ENCODE assay signal across 8 cellular contexts in the genomic region with DNA sequence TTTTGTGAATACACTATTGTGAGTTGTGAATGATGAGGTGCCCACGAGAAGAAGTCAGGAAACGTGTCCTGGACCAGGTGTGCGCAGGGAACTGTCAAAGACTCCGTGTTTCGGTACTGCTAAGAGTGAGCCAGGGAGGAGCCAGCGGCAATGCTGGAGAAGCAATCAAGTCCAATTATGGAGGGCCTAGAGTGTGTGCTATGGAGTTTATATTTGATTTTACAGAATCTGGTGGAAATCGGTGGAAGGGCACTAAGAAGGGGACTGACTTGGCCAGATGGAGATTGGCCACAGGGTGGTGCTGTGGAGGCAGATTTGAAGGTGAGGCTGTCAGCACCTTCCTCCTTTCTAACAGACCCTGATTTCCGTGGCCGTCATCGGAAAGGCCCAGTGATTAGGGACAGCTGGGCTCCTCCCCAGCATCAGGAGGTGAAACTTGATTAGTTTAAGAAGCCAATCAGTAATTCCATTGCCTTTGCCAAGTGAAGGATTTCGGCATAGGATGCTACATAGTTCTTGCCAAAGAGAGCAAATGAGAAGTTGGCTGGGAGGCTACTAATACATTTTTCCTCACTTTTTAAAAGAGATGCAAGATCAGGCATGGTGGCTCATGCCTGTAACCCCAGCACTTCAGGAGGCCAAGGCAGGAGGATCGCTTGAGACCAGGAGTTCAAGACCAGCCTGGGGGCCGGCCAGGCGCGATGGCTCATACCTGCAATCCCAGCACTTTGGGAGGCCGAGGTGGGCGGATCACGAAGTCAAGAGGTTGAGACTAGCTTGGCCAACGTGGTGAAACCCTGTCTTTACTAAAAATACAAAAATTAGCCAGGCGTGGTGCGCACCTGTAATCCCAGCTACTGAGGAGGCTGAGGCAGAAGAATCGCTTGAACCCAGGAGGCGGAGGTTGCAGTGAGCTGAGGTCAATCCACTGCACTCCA. TPM values are rescaled to one million over a fixed set of nuclear protein-coding genes. Genes with fewer than 3 reads are reported as not detected.
DNase-seq lines count a peak whose midpoint lies in the region; FAIRE-seq and TF ChIP-seq lines count a peak whose summit lies in the region.

No MANE protein-coding gene starts in this region.

- H2BK12ac ChIP-seq in H1 (ENCODE audit: low read depth, low read length): no peak overlapping the region; the same call in 1 of the 2 replicates

- FAIRE-seq in H1 (lab: Jason Lieb, UNC): peak; percentile 95

- no peak overlapping the region for H4K8ac ChIP-seq in H1 (ENCODE audit: extremely low read depth, insufficient read depth, low read length)

- WGBS in H1 (ENCODE audit: extremely low coverage in 1 of 2, insufficient coverage in 1 of 2, insufficient read length in 1 of 2, insufficient replicate concordance in 2 of 2, low coverage in 1 of 2, low lambda C conversion rate in 2 of 2, missing lambda C conversion rate in 1 of 2), 2 experiments: 72% methylated on average over 23 of the region's 23 CpGs; no CpG with 5 or more reads in 1 of the 2 experiments

- no peak overlapping the region for H3K27ac ChIP-seq in H1 (ENCODE audit: low read depth, low read length)

- no peaks in the 10 kb centered on the region for H3K36me3 ChIP-seq in H1 (ENCODE audit: control insufficient read depth in 2 of 4, insufficient read depth in 4 of 4, low read length in 3 of 4)

- H3K56ac ChIP-seq in H1 (replicated peaks; ENCODE audit: insufficient read length, low read depth, low read length): no peak overlapping the region

- no peaks in the 10 kb centered on the region for H3K79me2 ChIP-seq in H1 (ENCODE audit: control insufficient read depth in 1 of 2, insufficient read depth in 2 of 2, low read length in 2 of 2)

- TF ChIP-seq EP300 in H1 (IDR thresholded peaks at IDR 0.05; ENCODE audit: borderline replicate concordance in 1 of 2, low read depth in 2 of 2, low read length in 2 of 2): no peak

- no peak overlapping the region for H4K5ac ChIP-seq in H1 (ENCODE audit: insufficient read length, low read depth, low read length)

- no peak for TF ChIP-seq POLR2A in H1 (IDR thresholded peaks at IDR 0.05; ENCODE audit: control extremely low read depth in 1 of 2, low read depth in 2 of 2, low read length in 2 of 2)

- H3K23me2 ChIP-seq in H1 (ENCODE audit: low read depth, low read length): no peaks in the 10 kb centered on the region

- peak; percentile 82 to 97 (median 94) for TF ChIP-seq CTCF in H1 (IDR thresholded peaks at IDR 0.05; ENCODE audit: control extremely low read depth in 1 of 3, insufficient read depth in 1 of 3, low read depth in 1 of 3, low read length in 3 of 3)

- no peaks in the 10 kb centered on the region for H4K20me1 ChIP-seq in H1 (replicated peaks in 1 of 2; ENCODE audit: control insufficient read depth in 1 of 2, insufficient read depth in 2 of 2, low read length in 2 of 2)

- peak overlapping the region; percentile 80; the same call in 1 of the 2 replicates for H2AFZ ChIP-seq in H1 (ENCODE audit: low read length)

- no peak overlapping the region for H4K91ac ChIP-seq in H1 (replicated peaks; ENCODE audit: insufficient read length, low read length)

- peaks cover 0 to 4% (median 1%) of the 10 kb centered on the region in 4 experiments; a peak in 4 of 7 replicates for H3K4me1 ChIP-seq in H1 (replicated peaks in 1 of 4; ENCODE audit: control insufficient read depth in 3 of 4, insufficient read depth in 4 of 4, low read length in 3 of 4)

- no peak overlapping the region for H2BK120ac ChIP-seq in H1 (replicated peaks; ENCODE audit: low read depth, low read length)

- H3K4me2 ChIP-seq in H1 (ENCODE audit: insufficient read depth in 1 of 2, low read depth in 2 of 2, low read length in 2 of 2): no peak overlapping the region

- H3K18ac ChIP-seq in H1 (ENCODE audit: extremely low read depth, low read length): no peak overlapping the region

- CTCF ChIA-PET in H1 (lab: Charles Lee; ENCODE audit: partially characterized antibody): interaction anchor here (0.8 to 3.1 kb wide), 25 partner anchors 10 to 659 kb away, joined by 3 to 25 read pairs (median 5); partner anchors contain the start of genes HECTD3, RNU5D-1 and UROD

- no peaks in the 10 kb centered on the region for H3K27me3 ChIP-seq in H1 (replicated peaks in 1 of 4; ENCODE audit: control insufficient read depth in 3 of 4, extremely low read depth in 1 of 4, insufficient read depth in 3 of 4, low read length in 3 of 4)

- DNase-seq in activated gamma-delta T cell treated with Interleukin-2 at 50 U/mL for 16 hours: peak; percentile 89
- DNase-seq in activated gamma-delta T cell (lab: John Stamatoyannopoulos, UW): no peak
- peak; percentile 43 for DNase-seq in HS-5 (ENCODE audit: low read depth)
- DNase-seq in NK-92 treated with Interleukin-12 subunit alpha and Interleukin-12 subunit beta, amount 100 ng/mL, for 24 hours (lab: John Stamatoyannopoulos, UW): peak; percentile 70
- peak; percentile 71 to 79 for DNase-seq in activated CD8-positive, alpha-beta memory T cell treated with anti-CD3 and anti-CD28 coated beads for 1 hour (ENCODE audit: extremely low read depth in 1 of 2, low read depth in 1 of 2)
- peak; percentile 69 to 95 for DNase-seq in H1 (ENCODE audit: low read depth in 1 of 2, low spot score in 2 of 2)
- peak; percentile 85 for DNase-seq in midbrain (lab: John Stamatoyannopoulos, UW)
- peak; percentile 71 to 77 for DNase-seq in stimulated activated CD8-positive, alpha-beta memory T cell treated with anti-CD3 and anti-CD28 coated beads, Interleukin-4, amount 100 ng/mL, for 1 hour (ENCODE audit: low read depth in 2 of 2, low spot score in 1 of 2)

- H3K9ac ChIP-seq in H1 (replicated peaks in 1 of 4; ENCODE audit: extremely low read depth in 1 of 4, low read depth in 3 of 4, low read length in 3 of 4): no peak overlapping the region

- H3K23ac ChIP-seq in H1 (ENCODE audit: insufficient read length): no peak overlapping the region

- peak; percentile 89 to 92 for TF ChIP-seq RAD21 in H1 (IDR thresholded peaks at IDR 0.05 in 1 of 2, conservative IDR thresholded peaks at IDR 0.05 in 1 of 2; ENCODE audit: low read depth in 2 of 2, low read length in 2 of 2)

- H3K9me3 ChIP-seq in H1 (ENCODE audit: insufficient read depth in 2 of 2, low read depth in 1 of 2, low read length in 1 of 2): no peaks in the 10 kb centered on the region

- H3K79me1 ChIP-seq in H1 (ENCODE audit: low read depth, low read length): no peaks in the 10 kb centered on the region

- POLR2A ChIA-PET in H1 (lab: Charles Lee; ENCODE audit: partially characterized antibody): interaction anchor here (0.9 to 2.2 kb wide), 4 partner anchors 15 to 61 kb away, joined by 3 to 9 read pairs (median 5); partner anchors contain the start of genes PLK3 and RPS8

- no peak overlapping the region for H3K4ac ChIP-seq in H1 (replicated peaks; ENCODE audit: insufficient read length, low read depth, low read length)

- no peak overlapping the region for H2BK15ac ChIP-seq in H1 (ENCODE audit: low read length)

- H2BK20ac ChIP-seq in H1 (ENCODE audit: low read length): no peak overlapping the region

- no peak overlapping the region for H3K4me3 ChIP-seq in H1 (ENCODE audit: extremely low read depth in 1 of 4, insufficient read depth in 2 of 4, low read depth in 3 of 4, low read length in 4 of 4)

- H3K14ac ChIP-seq in H1 (ENCODE audit: insufficient read length): no peak overlapping the region

- no peak overlapping the region for H2AK5ac ChIP-seq in H1 (ENCODE audit: low read depth, low read length)

- H2BK5ac ChIP-seq in H1 (ENCODE audit: low read depth, low read length): no peak overlapping the region

RNA-seq across cellular contexts. Expression of gene PTCH2, which starts 7.0 kb away (rescaled TPM):
- 1.2 and 1.5 TPM in 2 replicates for total RNA-seq in H1 (2021; fragmentation: NEBNext Ultra II Directional; extraction: Animal tissue kit (Norgen Biotek cat#: 25700))
- 0.35 and 0.77 TPM in 2 replicates for polyA plus RNA-seq in H1 (2011; rRNA removed)
- 0.47 TPM for polyA plus RNA-seq in H1 (2011; cell fraction: cytosol; rRNA removed)
- 2.4 TPM for polyA plus RNA-seq in H1 (2011; cell fraction: nucleus; rRNA removed)
- polyA plus RNA-seq in H1 (2012, experiment 1 of 2): 0.30 to 0.71 TPM (median 0.52 TPM) in 4 replicates
- 0.18 TPM for polyA plus RNA-seq in H1 (2012, experiment 2 of 2)
- 0.30 TPM for polyA plus RNA-seq in H1 (2013, experiment 1 of 2)
- 0.24 TPM for polyA plus RNA-seq in H1 (2013, experiment 2 of 2)
- polyA minus RNA-seq in H1 (2011; rRNA and poly(A)+ RNA removed): 0.15 and 0.25 TPM in 2 replicates
- 1.9 TPM for polyA minus RNA-seq in H1 (2011; cell fraction: cytosol; rRNA and poly(A)+ RNA removed)
- 1.5 TPM for polyA minus RNA-seq in H1 (2011; cell fraction: nucleus; rRNA and poly(A)+ RNA removed)

RNA-seq across cellular contexts. Expression of gene BTBD19, which starts 27.7 kb away (rescaled TPM):
- total RNA-seq in H1 (2021; fragmentation: NEBNext Ultra II Directional; extraction: Animal tissue kit (Norgen Biotek cat#: 25700)): 1.1 and 1.5 TPM in 2 replicates
- 1.1 and 1.6 TPM in 2 replicates for polyA plus RNA-seq in H1 (2011; rRNA removed)
- 0.80 TPM for polyA plus RNA-seq in H1 (2011; cell fraction: cytosol; rRNA removed)
- 3.9 TPM for polyA plus RNA-seq in H1 (2011; cell fraction: nucleus; rRNA removed)
- 0.54 to 1.00 TPM (median 0.66 TPM) in 4 replicates for polyA plus RNA-seq in H1 (2012, experiment 1 of 2)
- 0.52 TPM for polyA plus RNA-seq in H1 (2012, experiment 2 of 2)
- 1.4 TPM for polyA plus RNA-seq in H1 (2013, experiment 1 of 2)
- polyA plus RNA-seq in H1 (2013, experiment 2 of 2): 1.1 TPM
- polyA minus RNA-seq in H1 (2011; rRNA and poly(A)+ RNA removed): 0.39 and 1.0 TPM in 2 replicates
- polyA minus RNA-seq in H1 (2011; cell fraction: cytosol; rRNA and poly(A)+ RNA removed): 1.1 TPM
- 2.0 TPM for polyA minus RNA-seq in H1 (2011; cell fraction: nucleus; rRNA and poly(A)+ RNA removed)

RNA-seq across cellular contexts. Expression of gene DYNLT4, which starts 28.9 kb away (rescaled TPM):
- not detected in 2 replicates for total RNA-seq in H1 (2021; fragmentation: NEBNext Ultra II Directional; extraction: Animal tissue kit (Norgen Biotek cat#: 25700))
- 0.19 and 0.29 TPM in 2 replicates for polyA plus RNA-seq in H1 (2011; rRNA removed)
- polyA plus RNA-seq in H1 (2011; cell fraction: cytosol; rRNA removed): 0.16 TPM
- polyA plus RNA-seq in H1 (2011; cell fraction: nucleus; rRNA removed): not detected
- not detected in 4 replicates for polyA plus RNA-seq in H1 (2012, experiment 1 of 2)
- polyA plus RNA-seq in H1 (2012, experiment 2 of 2): not detected
- polyA plus RNA-seq in H1 (2013, experiment 1 of 2): not detected
- not detected for polyA plus RNA-seq in H1 (2013, experiment 2 of 2)
- not detected in 2 replicates for polyA minus RNA-seq in H1 (2011; rRNA and poly(A)+ RNA removed)
- not detected for polyA minus RNA-seq in H1 (2011; cell fraction: cytosol; rRNA and poly(A)+ RNA removed)
- 4.1 TPM for polyA minus RNA-seq in H1 (2011; cell fraction: nucleus; rRNA and poly(A)+ RNA removed)

RNA-seq across cellular contexts. Expression of gene PLK3, which starts 35.8 kb away (rescaled TPM):
- 7.9 and 9.7 TPM in 2 replicates for total RNA-seq in H1 (2021; fragmentation: NEBNext Ultra II Directional; extraction: Animal tissue kit (Norgen Biotek cat#: 25700))
- polyA plus RNA-seq in H1 (2011; rRNA removed): 12.3 and 21.9 TPM in 2 replicates
- 10.6 TPM for polyA plus RNA-seq in H1 (2011; cell fraction: cytosol; rRNA removed)
- 64.2 TPM for polyA plus RNA-seq in H1 (2011; cell fraction: nucleus; rRNA removed)
- polyA plus RNA-seq in H1 (2012, experiment 1 of 2): 4.9 to 9.1 TPM (median 8.2 TPM) in 4 replicates
- polyA plus RNA-seq in H1 (2012, experiment 2 of 2): 6.9 TPM
- 7.1 TPM for polyA plus RNA-seq in H1 (2013, experiment 1 of 2)
- polyA plus RNA-seq in H1 (2013, experiment 2 of 2): 6.4 TPM
- 5.2 and 7.1 TPM in 2 replicates for polyA minus RNA-seq in H1 (2011; rRNA and poly(A)+ RNA removed)
- polyA minus RNA-seq in H1 (2011; cell fraction: cytosol; rRNA and poly(A)+ RNA removed): 3.7 TPM
- 18.2 TPM for polyA minus RNA-seq in H1 (2011; cell fraction: nucleus; rRNA and poly(A)+ RNA removed)

RNA-seq across cellular contexts. Expression of gene BEST4, which starts 48.0 kb away (rescaled TPM):
- 0.80 and 1.4 TPM in 2 replicates for total RNA-seq in H1 (2021; fragmentation: NEBNext Ultra II Directional; extraction: Animal tissue kit (Norgen Biotek cat#: 25700))
- polyA plus RNA-seq in H1 (2011; rRNA removed): 0.76 and 0.86 TPM in 2 replicates
- 1.1 TPM for polyA plus RNA-seq in H1 (2011; cell fraction: cytosol; rRNA removed)
- 1.6 TPM for polyA plus RNA-seq in H1 (2011; cell fraction: nucleus; rRNA removed)
- polyA plus RNA-seq in H1 (2012, experiment 1 of 2): 1.1 to 1.7 TPM (median 1.3 TPM) in 4 replicates
- 0.97 TPM for polyA plus RNA-seq in H1 (2012, experiment 2 of 2)
- polyA plus RNA-seq in H1 (2013, experiment 1 of 2): 0.95 TPM
- 0.72 TPM for polyA plus RNA-seq in H1 (2013, experiment 2 of 2)
- 0.24 and 0.25 TPM in 2 replicates for polyA minus RNA-seq in H1 (2011; rRNA and poly(A)+ RNA removed)
- polyA minus RNA-seq in H1 (2011; cell fraction: cytosol; rRNA and poly(A)+ RNA removed): not detected
- 0.90 TPM for polyA minus RNA-seq in H1 (2011; cell fraction: nucleus; rRNA and poly(A)+ RNA removed)
